14 cellular contexts compared by ENCODE assay signal in genomic region chr20:50315811-50316551, GRCh38.
"Had no signal": no experiment of that assay in that cellular context is flagged by ENCODE, and none has a peak within 500 bp of the region (broad histone marks: within the 10 kb centered on the region; RNA-seq: fewer than 3 reads in every experiment).

No MANE protein-coding gene starts in this region.

- DNase-seq: activated CD4-positive, alpha-beta T cell treated with anti-CD3 and anti-CD28 coated beads, Interleukin-2, amount 50 U/mL, for 1 hour; activated CD4-positive, CD25-positive, alpha-beta regulatory T cell; activated naive CD4-positive, alpha-beta T cell treated with anti-CD3 and anti-CD28 coated beads, Interleukin-2, amount 10 ng/mL, durations not matched to agents 7 days and 5 days; body of pancreas; immature natural killer cell; mucosa of descending colon; pancreas; retina; stimulated activated CD4-positive, alpha-beta T cell treated with anti-CD3 and anti-CD28 coated beads, Interleukin-2, amount 100 ng/mL, for 24 hours; stimulated activated naive CD4-positive, alpha-beta T cell; T-helper 17 cell had no signal

- H3K36me3 Mint-ChIP-seq: activated naive CD4-positive, alpha-beta T cell treated with anti-CD3 and anti-CD28 coated beads, Interleukin-2, amount 10 ng/mL, durations not matched to agents 7 days and 5 days had no signal

- H3K4me1 Mint-ChIP-seq: activated naive CD4-positive, alpha-beta T cell treated with anti-CD3 and anti-CD28 coated beads, Interleukin-2, amount 10 ng/mL, durations not matched to agents 7 days and 5 days had no signal

- H3K4me3 ChIP-seq: body of pancreas, dorsolateral prefrontal cortex, mucosa of descending colon, pancreas had no signal

- H3K27me3 ChIP-seq: body of pancreas, pancreas had no signal

- H3K36me3 ChIP-seq: pancreas had no signal

- ATAC-seq: body of pancreas, esophagus mucosa, mucosa of descending colon, pancreas, T-helper 17 cell had no signal

- H3K27ac ChIP-seq: body of pancreas, pancreas had no signal

- H3K9me3 Mint-ChIP-seq: activated naive CD4-positive, alpha-beta T cell treated with anti-CD3 and anti-CD28 coated beads, Interleukin-2, amount 10 ng/mL, durations not matched to agents 7 days and 5 days; activated T-helper 2 cell treated with anti-CD3 and anti-CD28 coated beads, Interferon-gamma antibody, Interleukin-2, Interleukin-4, amounts not matched to agents 10 μg/mL and 5 μg/mL and 100 μg/mL, durations not matched to agents 14 hours and 24 hours and 36 hours; immature natural killer cell had no signal

- H3K27ac Mint-ChIP-seq: activated naive CD4-positive, alpha-beta T cell treated with anti-CD3 and anti-CD28 coated beads, Interleukin-2, amount 10 ng/mL, durations not matched to agents 7 days and 5 days; activated T-helper 2 cell treated with anti-CD3 and anti-CD28 coated beads, Interferon-gamma antibody, Interleukin-2, Interleukin-4, amounts not matched to agents 10 μg/mL and 5 μg/mL and 100 μg/mL, durations not matched to agents 14 hours and 24 hours and 36 hours; T-helper 17 cell had no signal

- H3K4me3 Mint-ChIP-seq: activated naive CD4-positive, alpha-beta T cell treated with anti-CD3 and anti-CD28 coated beads, Interleukin-2, amount 10 ng/mL, durations not matched to agents 7 days and 5 days; immature natural killer cell; T-helper 17 cell had no signal

- H3K9me3 ChIP-seq: body of pancreas, mucosa of descending colon, pancreas had no signal
